ENCODE assay signal across 12 cellular contexts in the genomic region with DNA sequence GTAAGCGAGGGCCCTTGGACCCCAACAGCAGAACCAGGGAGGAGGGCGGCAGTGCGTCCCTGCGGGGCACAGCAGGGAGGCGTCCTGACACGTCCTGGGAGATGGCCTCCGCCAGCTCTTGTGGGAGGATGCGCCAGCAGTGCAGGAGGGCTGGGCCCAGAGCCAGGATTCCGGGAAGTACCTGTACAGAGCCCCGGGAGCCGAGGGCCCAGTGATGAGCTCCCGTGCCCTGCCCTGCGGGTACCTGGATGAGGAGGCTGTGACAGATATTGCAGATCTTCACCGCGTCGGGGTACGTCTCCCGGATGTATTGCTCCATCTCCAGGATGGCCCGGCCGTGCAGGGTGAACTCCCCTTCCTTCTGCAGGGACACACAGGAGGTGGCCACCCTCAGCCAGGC. TPM values are rescaled to one million over a fixed set of nuclear protein-coding genes. Genes with fewer than 3 reads are reported as not detected.
DNase-seq lines count a peak whose midpoint lies in the region; ATAC-seq, FAIRE-seq and TF ChIP-seq lines count a peak whose summit lies in the region.
"Had no signal": no experiment of that assay in that cellular context is flagged by ENCODE, and none has a peak within 500 bp of the region (broad histone marks: within the 10 kb centered on the region; RNA-seq: fewer than 3 reads in every experiment).

No MANE protein-coding gene starts in this region.

- H3K9me3 Mint-ChIP-seq in activated CD4-positive, alpha-beta T cell treated with anti-CD3 and anti-CD28 coated beads, Interleukin-2, amount 10 ng/mL, durations not matched to agents 24 days and 14 days = no peaks in the 10 kb centered on the region
- no peaks in the 10 kb centered on the region for H3K9me3 Mint-ChIP-seq in chondrocyte (ENCODE audit: low read depth)
- no peaks in the 10 kb centered on the region for H3K9me3 Mint-ChIP-seq in activated CD4-positive, alpha-beta T cell treated with anti-CD3 and anti-CD28 coated beads for 36 hours (ENCODE audit: low read depth)

- no peaks in the 10 kb centered on the region for H3K27me3 Mint-ChIP-seq in activated CD4-positive, alpha-beta T cell treated with anti-CD3 and anti-CD28 coated beads, Interleukin-2, amount 10 ng/mL, durations not matched to agents 24 days and 14 days
- H3K27me3 Mint-ChIP-seq in chondrocyte (ENCODE audit: low read depth) = no peaks in the 10 kb centered on the region
- H3K27me3 Mint-ChIP-seq in activated CD4-positive, alpha-beta T cell treated with anti-CD3 and anti-CD28 coated beads for 36 hours = no peaks in the 10 kb centered on the region

- peaks cover 51% of the 10 kb centered on the region for H3K36me3 Mint-ChIP-seq in activated CD4-positive, alpha-beta T cell treated with anti-CD3 and anti-CD28 coated beads, Interleukin-2, amount 10 ng/mL, durations not matched to agents 24 days and 14 days (ENCODE audit: low read depth)
- no peaks in the 10 kb centered on the region for H3K36me3 Mint-ChIP-seq in chondrocyte (ENCODE audit: low read depth)
- H3K36me3 Mint-ChIP-seq in activated CD4-positive, alpha-beta T cell treated with anti-CD3 and anti-CD28 coated beads for 36 hours (ENCODE audit: low read depth) = peaks cover 35% of the 10 kb centered on the region

- DNase-seq in activated CD4-positive, alpha-beta T cell treated with anti-CD3 and anti-CD28 coated beads, Interleukin-2, amount 10 ng/mL, durations not matched to agents 24 days and 14 days = no peak
- no peak for DNase-seq in activated CD4-positive, alpha-beta T cell treated with anti-CD3 and anti-CD28 coated beads for 48 hours
- DNase-seq in NCI-H69 (lab: John Stamatoyannopoulos, UW) (peak; percentile 75), chondrocyte (ENCODE audit: low spot score) (peak; percentile 90), small intestine (peak; percentile 36), gastrocnemius medialis (no peak)
- no peak for DNase-seq in activated CD4-positive, alpha-beta T cell treated with anti-CD3 and anti-CD28 coated beads for 36 hours
- DNase-seq: effector CD8-positive, alpha-beta T cell; NCI-H446 had no signal

- H3K36me3 ChIP-seq in small intestine (ENCODE audit: control insufficient read depth in 2 of 2, insufficient read depth in 2 of 2, low read length in 2 of 2) (no peaks in the 10 kb centered on the region), gastrocnemius medialis (no peaks in the 10 kb centered on the region)

- no peak overlapping the region for H3K4me3 Mint-ChIP-seq in activated CD4-positive, alpha-beta T cell treated with anti-CD3 and anti-CD28 coated beads, Interleukin-2, amount 10 ng/mL, durations not matched to agents 24 days and 14 days
- no peak overlapping the region for H3K4me3 Mint-ChIP-seq in chondrocyte (ENCODE audit: unreplicated experiment)
- H3K4me3 Mint-ChIP-seq in activated CD4-positive, alpha-beta T cell treated with anti-CD3 and anti-CD28 coated beads for 36 hours = no peak overlapping the region

- ATAC-seq in gastrocnemius medialis (no peak), HG03354 (IDR thresholded peaks at IDR 0.05; ENCODE audit: poor library complexity, severe bottlenecking, unreplicated experiment) (no peak)
- ATAC-seq in activated CD4-positive, alpha-beta T cell treated with anti-CD3 and anti-CD28 coated beads for 36 hours = no peak

- intact Hi-C loops in activated CD4-positive, alpha-beta T cell treated with anti-CD3 and anti-CD28 coated beads, Interleukin-2, amount 10 ng/mL, durations not matched to agents 24 days and 14 days (cut with micrococcal nuclease) = no loop called here
- intact Hi-C loops in gastrocnemius medialis (cut with DNase I; ENCODE audit: low total_unique reads) = no loop called here
- intact Hi-C loops in activated CD4-positive, alpha-beta T cell treated with anti-CD3 and anti-CD28 coated beads for 36 hours (cut with DNase I, micrococcal nuclease) = no loop called here

- H3K27ac Mint-ChIP-seq in activated CD4-positive, alpha-beta T cell treated with anti-CD3 and anti-CD28 coated beads, Interleukin-2, amount 10 ng/mL, durations not matched to agents 24 days and 14 days = peak overlapping the region; percentile 11
- no peak overlapping the region for H3K27ac Mint-ChIP-seq in chondrocyte (ENCODE audit: unreplicated experiment)
- no peak overlapping the region for H3K27ac Mint-ChIP-seq in activated CD4-positive, alpha-beta T cell treated with anti-CD3 and anti-CD28 coated beads for 36 hours

- in situ Hi-C loops in gastrocnemius medialis (cut with MboI; ENCODE audit: low sequenced_read_pairs in 4 of 4) = loop anchor here in 1 of 4 donors (25.0 kb wide), 1 partner anchor 136 kb away; no protein-coding TSS in a partner anchor

- peaks cover 10 to 14% of the 10 kb centered on the region in 2 donors for H3K4me1 ChIP-seq in small intestine (ENCODE audit: control insufficient read depth in 2 of 2, insufficient read depth in 1 of 2, low read depth in 1 of 2, low read length in 1 of 2)
- H3K4me1 ChIP-seq in gastrocnemius medialis = peaks cover 26 to 34% of the 10 kb centered on the region in 2 donors

- POLR2A ChIA-PET in activated CD4-positive, alpha-beta T cell treated with anti-CD3 and anti-CD28 coated beads for 36 hours (lab: Charles Lee) = no interaction called here

- H3K4me3 ChIP-seq in small intestine (ENCODE audit: low read depth in 1 of 2, low read length in 2 of 2) (peak overlapping the region in 1 of 2 donors; percentile 18), gastrocnemius medialis (no peak overlapping the region)
- H3K4me3 ChIP-seq: SK-N-MC, tibial nerve had no signal

- H3K27me3 ChIP-seq in small intestine (ENCODE audit: control insufficient read depth in 2 of 2, insufficient read depth in 2 of 2, low read length in 2 of 2) (no peaks in the 10 kb centered on the region), gastrocnemius medialis (no peaks in the 10 kb centered on the region)
- H3K27me3 ChIP-seq: tibial nerve had no signal

- peaks cover 25% of the 10 kb centered on the region for H3K4me1 Mint-ChIP-seq in activated CD4-positive, alpha-beta T cell treated with anti-CD3 and anti-CD28 coated beads, Interleukin-2, amount 10 ng/mL, durations not matched to agents 24 days and 14 days
- H3K4me1 Mint-ChIP-seq in chondrocyte (ENCODE audit: low read depth) = peaks cover 18% of the 10 kb centered on the region
- peaks cover 44% of the 10 kb centered on the region for H3K4me1 Mint-ChIP-seq in activated CD4-positive, alpha-beta T cell treated with anti-CD3 and anti-CD28 coated beads for 36 hours

- H3K9me3 ChIP-seq in small intestine (ENCODE audit: control insufficient read depth, low read depth) = no peaks in the 10 kb centered on the region
- H3K9me3 ChIP-seq in gastrocnemius medialis = no peaks in the 10 kb centered on the region
- H3K9me3 ChIP-seq: tibial nerve had no signal

- FAIRE-seq in small intestine (lab: Jason Lieb, UNC) = no peak

- H3K27ac ChIP-seq in small intestine (ENCODE audit: low read depth in 1 of 2, low read length in 1 of 2) = peak overlapping the region; percentile 34 to 74
- no peak overlapping the region for H3K27ac ChIP-seq in gastrocnemius medialis
- H3K27ac ChIP-seq: SK-N-MC had no signal

- TF ChIP-seq CTCF in chondrocyte (IDR thresholded peaks at IDR 0.05) (no peak), gastrocnemius medialis (IDR thresholded peaks at IDR 0.05 in 4 of 5, conservative IDR thresholded peaks at IDR 0.05 in 1 of 5) (no peak)

- WGBS in small intestine, 3 donors = 21 to 68% (median 29%) methylated on average over 20 of the region's 20 CpGs

- no peak for TF ChIP-seq POLR2A in gastrocnemius medialis (IDR thresholded peaks at IDR 0.05)

- CTCF ChIA-PET in activated CD4-positive, alpha-beta T cell treated with anti-CD3 and anti-CD28 coated beads for 36 hours (lab: Charles Lee) = interaction anchor here (1.3 to 2.1 kb wide), 4 partner anchors 8 to 95 kb away, joined by 3 to 6 read pairs (median 4); no protein-coding TSS in a partner anchor

RNA-seq across cellular contexts. Expression of gene KDM8, which starts 23.1 kb away (rescaled TPM):
- total RNA-seq in activated CD4-positive, alpha-beta T cell treated with anti-CD3 and anti-CD28 coated beads, Interleukin-2, amount 10 ng/mL, durations not matched to agents 24 days and 14 days = 11.0 and 13.6 TPM in 2 replicates
- total RNA-seq in chondrocyte (4.4 to 9.3 TPM (median 5.6 TPM) in 3 replicates), gastrocnemius medialis (1 to 10 TPM; 3.2 to 6.3 (median 5.1) TPM)
- polyA plus RNA-seq in small intestine = 100 to 1,000 TPM in 1 of 3 donors, 10 to 100 TPM in 1, 1 to 10 TPM in 1; 8.7 to 117 (median 67.6) TPM
- 10 to 100 TPM in 1 of 2 experiments, 1 to 10 TPM in 1; 9.8 to 10.4 TPM for total RNA-seq in activated CD4-positive, alpha-beta T cell treated with anti-CD3 and anti-CD28 coated beads for 36 hours

RNA-seq across cellular contexts. Expression of gene NSMCE1, which starts 42.1 kb away (rescaled TPM):
- total RNA-seq in activated CD4-positive, alpha-beta T cell treated with anti-CD3 and anti-CD28 coated beads, Interleukin-2, amount 10 ng/mL, durations not matched to agents 24 days and 14 days = 143 and 149 TPM in 2 replicates
- total RNA-seq in chondrocyte (19.6 to 23.2 TPM (median 21.2 TPM) in 3 replicates), gastrocnemius medialis (10 to 100 TPM; 20.2 to 29.1 (median 22.0) TPM)
- polyA plus RNA-seq in small intestine = 10 to 100 TPM; 37.8 to 66.1 (median 42.7) TPM
- total RNA-seq in activated CD4-positive, alpha-beta T cell treated with anti-CD3 and anti-CD28 coated beads for 36 hours = 100 to 1,000 TPM; 110 to 127 TPM

Comparison
In these comparisons a context has a peak if more than half of its experiments do, and no peak if none do; other contexts are left out.
1. DNase-seq: peak in NCI-H69 (single experiment), chondrocyte (single experiment) and small intestine (single experiment); none in activated CD4-positive, alpha-beta T cell treated with anti-CD3 and anti-CD28 coated beads, Interleukin-2, amount 10 ng/mL, durations not matched to agents 24 days and 14 days (single experiment), activated CD4-positive, alpha-beta T cell treated with anti-CD3 and anti-CD28 coated beads for 48 hours (single experiment), gastrocnemius medialis (0 of 2) and activated CD4-positive, alpha-beta T cell treated with anti-CD3 and anti-CD28 coated beads for 36 hours (single experiment).
2. H3K27ac ChIP-seq: peak in small intestine (2 of 2); none in gastrocnemius medialis (0 of 4).